Comparison of ENCODE assay signal across 8 cellular contexts in the genomic region with DNA sequence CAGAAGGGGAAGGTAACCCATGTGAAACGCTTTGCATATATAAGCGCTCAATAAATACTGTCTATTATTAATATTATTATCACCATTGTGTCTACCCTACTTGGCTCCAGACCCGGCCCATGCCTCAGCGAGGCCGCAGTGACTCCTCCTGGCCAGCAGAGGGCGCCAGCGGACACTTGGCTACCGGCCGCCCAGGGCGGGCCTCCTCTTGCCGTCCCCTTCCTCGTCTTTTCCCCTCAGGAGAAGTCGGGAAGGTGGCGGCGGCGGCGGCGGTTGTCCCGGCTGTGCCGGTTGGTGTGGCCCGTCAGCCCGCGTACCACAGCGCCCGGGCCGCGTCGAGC. TPM values are rescaled to one million over a fixed set of nuclear protein-coding genes. Genes with fewer than 3 reads are reported as not detected.
DNase-seq lines count a peak whose midpoint lies in the region; ATAC-seq and TF ChIP-seq lines count a peak whose summit lies in the region.

A gene with protein sequence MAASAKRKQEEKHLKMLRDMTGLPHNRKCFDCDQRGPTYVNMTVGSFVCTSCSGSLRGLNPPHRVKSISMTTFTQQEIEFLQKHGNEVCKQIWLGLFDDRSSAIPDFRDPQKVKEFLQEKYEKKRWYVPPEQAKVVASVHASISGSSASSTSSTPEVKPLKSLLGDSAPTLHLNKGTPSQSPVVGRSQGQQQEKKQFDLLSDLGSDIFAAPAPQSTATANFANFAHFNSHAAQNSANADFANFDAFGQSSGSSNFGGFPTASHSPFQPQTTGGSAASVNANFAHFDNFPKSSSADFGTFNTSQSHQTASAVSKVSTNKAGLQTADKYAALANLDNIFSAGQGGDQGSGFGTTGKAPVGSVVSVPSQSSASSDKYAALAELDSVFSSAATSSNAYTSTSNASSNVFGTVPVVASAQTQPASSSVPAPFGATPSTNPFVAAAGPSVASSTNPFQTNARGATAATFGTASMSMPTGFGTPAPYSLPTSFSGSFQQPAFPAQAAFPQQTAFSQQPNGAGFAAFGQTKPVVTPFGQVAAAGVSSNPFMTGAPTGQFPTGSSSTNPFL (plus strand): TSS at position 233 of the 341 bp plus-strand sequence. CDS start 266 bp downstream, outside the sequence.

- H3K9me2 ChIP-seq in Loucy (replicated peaks; ENCODE audit: low read depth, low read length) = no peaks in the 10 kb centered on the region

- H2AFZ ChIP-seq in Loucy (ENCODE audit: low read length) = no peak within 1 kb of the TSS; the same call in 1 of the 2 replicates
- H2AFZ ChIP-seq in osteoblast (ENCODE audit: low read length) = peak within 1 kb of the TSS; percentile 66

- DNase-seq in H7 = peak; percentile 95
- DNase-seq in activated naive CD4-positive, alpha-beta T cell treated with anti-CD3 and anti-CD28 coated beads, Interleukin-2, amount 50 U/mL, for 16 hours = peak; percentile 84
- DNase-seq in glomerular endothelial cell (ENCODE audit: extremely low read depth, low read depth, low spot score) = peak; percentile 33
- DNase-seq in osteoblast (ENCODE audit: insufficient read length, low spot score, missing footprints) = peak; percentile 92
- peak; percentile 92 for DNase-seq in testis

- H3K9me3 ChIP-seq in Loucy (ENCODE audit: insufficient read depth, low read depth, low read length) (no peaks in the 10 kb centered on the region), osteoblast (ENCODE audit: low read depth, low read length) (no peaks in the 10 kb centered on the region), testis (no peaks in the 10 kb centered on the region)

- TF ChIP-seq CTCF in Loucy (conservative IDR thresholded peaks at IDR 0.05; ENCODE audit: low read length) = peak; percentile 88
- peak; percentile 94 for TF ChIP-seq CTCF in osteoblast (IDR thresholded peaks at IDR 0.05; ENCODE audit: extremely low read depth, low read depth, low read length)
- peak; percentile 89 to 97 (median 95) for TF ChIP-seq CTCF in testis (IDR thresholded peaks at IDR 0.05)

- H3K79me2 ChIP-seq in Loucy (ENCODE audit: insufficient read depth, low read length) = peaks cover 47% of the 10 kb centered on the region
- peaks cover 50% of the 10 kb centered on the region for H3K79me2 ChIP-seq in osteoblast (ENCODE audit: insufficient read depth, low read length)

- TF ChIP-seq POLR2A in testis (IDR thresholded peaks at IDR 0.05) = no peak

- peaks cover 33% of the 10 kb centered on the region for H3K4me1 ChIP-seq in Loucy (ENCODE audit: insufficient read depth, low read length, poor library complexity, severe bottlenecking)
- peaks cover 13% of the 10 kb centered on the region for H3K4me1 ChIP-seq in osteoblast (ENCODE audit: insufficient read depth, low read length)
- H3K4me1 ChIP-seq in testis = peaks cover 10% of the 10 kb centered on the region

- H3K4me3 ChIP-seq in GM08714 (ENCODE audit: low read length) (peak within 1 kb of the TSS; percentile 86), H7 (ENCODE audit: insufficient read depth, low read depth, low read length) (peak within 1 kb of the TSS; percentile 86), Loucy (ENCODE audit: low read length, poor library complexity, severe bottlenecking) (peak within 1 kb of the TSS; percentile 94), osteoblast (ENCODE audit: insufficient read depth, low read length) (peak within 1 kb of the TSS; percentile 90), testis (peak within 1 kb of the TSS; percentile 90 to 91)

- H4K20me1 ChIP-seq in Loucy (ENCODE audit: insufficient read depth, low read length, poor library complexity, severe bottlenecking) = peaks cover 47% of the 10 kb centered on the region
- H4K20me1 ChIP-seq in osteoblast (ENCODE audit: insufficient read depth, low read length) = peaks cover 31% of the 10 kb centered on the region

- H3K27me3 ChIP-seq in H7 (ENCODE audit: control insufficient read depth, insufficient read depth, low read length) (no peaks in the 10 kb centered on the region), Loucy (ENCODE audit: insufficient read depth, low read length, poor library complexity, severe bottlenecking) (no peaks in the 10 kb centered on the region), osteoblast (ENCODE audit: insufficient read depth, low read length) (no peaks in the 10 kb centered on the region), testis (no peaks in the 10 kb centered on the region)

- ATAC-seq in SK-N-SH treated with all-trans-retinoic acid at 6 μM for 48 hours = peak; percentile 91

- peak within 1 kb of the TSS; percentile 67 for H3K27ac ChIP-seq in osteoblast (ENCODE audit: low read depth, low read length)
- peak within 1 kb of the TSS; percentile 86 to 90 for H3K27ac ChIP-seq in testis

- no peaks in the 10 kb centered on the region for H3F3A ChIP-seq in Loucy (ENCODE audit: low read depth)

- H3K36me3 ChIP-seq in H7 (replicated peaks; ENCODE audit: control insufficient read depth, insufficient read depth, low read length) (no peaks in the 10 kb centered on the region), Loucy (ENCODE audit: insufficient read depth, low read length) (no peaks in the 10 kb centered on the region), osteoblast (ENCODE audit: insufficient read depth, low read length) (no peaks in the 10 kb centered on the region), testis (ENCODE audit: low read depth, missing control alignments) (no peaks in the 10 kb centered on the region)

- H3K9ac ChIP-seq in Loucy (ENCODE audit: low read depth, low read length, poor library complexity, severe bottlenecking) = peak within 1 kb of the TSS; percentile 74

- WGBS in testis, 2 donors = 0 to 2% methylated on average over 7 to 27 of the region's 28 CpGs

- intact Hi-C loops in testis (cut with DNase I; ENCODE audit: low total_unique reads) = no loop called here

- H3K4me2 ChIP-seq in Loucy (ENCODE audit: low read depth, low read length, poor library complexity, severe bottlenecking) (peak within 1 kb of the TSS; percentile 86), osteoblast (ENCODE audit: insufficient read depth, low read length) (peak within 1 kb of the TSS; percentile 80)

TF ChIP-seq in SK-N-SH treated with all-trans-retinoic acid at 6 μM for 48 hours, 23 proteins besides CTCF, POLR2A, EP300 and RAD21:
- TF ChIP-seq ZNF70 (CRISPR knock-in tag; IDR thresholded peaks at IDR 0.05) = no peak
- TF ChIP-seq TCF4 (CRISPR knock-in tag; IDR thresholded peaks at IDR 0.05; ENCODE audit: borderline replicate concordance) = no peak
- TF ChIP-seq, protein P1, sequence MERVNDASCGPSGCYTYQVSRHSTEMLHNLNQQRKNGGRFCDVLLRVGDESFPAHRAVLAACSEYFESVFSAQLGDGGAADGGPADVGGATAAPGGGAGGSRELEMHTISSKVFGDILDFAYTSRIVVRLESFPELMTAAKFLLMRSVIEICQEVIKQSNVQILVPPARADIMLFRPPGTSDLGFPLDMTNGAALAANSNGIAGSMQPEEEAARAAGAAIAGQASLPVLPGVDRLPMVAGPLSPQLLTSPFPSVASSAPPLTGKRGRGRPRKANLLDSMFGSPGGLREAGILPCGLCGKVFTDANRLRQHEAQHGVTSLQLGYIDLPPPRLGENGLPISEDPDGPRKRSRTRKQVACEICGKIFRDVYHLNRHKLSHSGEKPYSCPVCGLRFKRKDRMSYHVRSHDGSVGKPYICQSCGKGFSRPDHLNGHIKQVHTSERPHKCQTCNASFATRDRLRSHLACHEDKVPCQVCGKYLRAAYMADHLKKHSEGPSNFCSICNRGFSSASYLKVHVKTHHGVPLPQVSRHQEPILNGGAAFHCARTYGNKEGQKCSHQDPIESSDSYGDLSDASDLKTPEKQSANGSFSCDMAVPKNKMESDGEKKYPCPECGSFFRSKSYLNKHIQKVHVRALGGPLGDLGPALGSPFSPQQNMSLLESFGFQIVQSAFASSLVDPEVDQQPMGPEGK (CRISPR knock-in tag; IDR thresholded peaks at IDR 0.05; ENCODE audit: borderline replicate concordance) = no peak
- 0 out of 2 replicates have a peak, but pooled peaks have one; percentile 16 for TF ChIP-seq ZNF565 (CRISPR knock-in tag; conservative IDR thresholded peaks at IDR 0.05; ENCODE audit: low read depth)
- TF ChIP-seq SNAI2 (CRISPR knock-in tag; IDR thresholded peaks at IDR 0.05) = no peak
- TF ChIP-seq CSDC2 (CRISPR knock-in tag; IDR thresholded peaks at IDR 0.05) = no peak
- no peak for TF ChIP-seq ARNTL (CRISPR knock-in tag; IDR thresholded peaks at IDR 0.05; ENCODE audit: borderline replicate concordance, low read depth)
- no peak for TF ChIP-seq TOX (CRISPR knock-in tag; IDR thresholded peaks at IDR 0.05; ENCODE audit: borderline replicate concordance)

RNA-seq across cellular contexts. Expression of the gene that starts here (rescaled TPM):
- 94.3 and 116 TPM in 2 replicates for total RNA-seq in H7 (2014; rRNA removed; shearing (Covaris generic))
- total RNA-seq in glomerular endothelial cell (62.4 and 68.7 TPM in 2 replicates), osteoblast (48.5 and 61.0 TPM in 2 replicates), testis (100 to 1,000 TPM; 126 to 135 TPM)
- polyA plus RNA-seq in testis (ENCODE audit: insufficient read depth, low read depth, low replicate concordance) = 192 TPM

Comparison
In these comparisons a context has a peak if more than half of its experiments do, and no peak if none do; other contexts are left out.
1. Peak in every context shown above with its lines: DNase-seq, ATAC-seq, H3K4me3 ChIP-seq and H3K27ac ChIP-seq.
2. DNase-seq: peak in every context shown above with its lines; median percentile 95 in H7; 92 in osteoblast; 92 in testis; 84 in activated naive CD4-positive, alpha-beta T cell treated with anti-CD3 and anti-CD28 coated beads, Interleukin-2, amount 50 U/mL, for 16 hours; 33 in glomerular endothelial cell.